In genomic region chr2:126770466-126770865, GRCh38 we compare ENCODE assay signal across 14 cellular contexts.
A peak's percentile ranks its signal among the peaks of the same experiment; 100 is the strongest.
DNase-seq lines count a peak whose midpoint lies in the region; ATAC-seq and TF ChIP-seq lines count a peak whose summit lies in the region.
"Had no signal": no experiment of that assay in that cellular context is flagged by ENCODE, and none has a peak within 500 bp of the region (broad histone marks: within the 10 kb centered on the region; RNA-seq: fewer than 3 reads in every experiment).

No MANE protein-coding gene starts in this region.

- H3K14ac ChIP-seq in neuronal stem cell (ENCODE audit: low read length): no peak overlapping the region

- no peak overlapping the region for H3K4me3 Mint-ChIP-seq in activated T-cell treated with anti-CD3 and anti-CD28 coated beads, Interleukin-2, amount 50 U/mL, for 24 hours
- no peak overlapping the region for H3K4me3 Mint-ChIP-seq in T-helper 17 cell
- H3K4me3 Mint-ChIP-seq: H9 had no signal

- H3K27me3 ChIP-seq in neuronal stem cell (ENCODE audit: control insufficient read depth in 3 of 3, insufficient read depth in 3 of 3, low read depth in 1 of 3, low read length in 3 of 3) (peaks cover 0 to 5% (median 0%) of the 10 kb centered on the region in 3 experiments), upper lobe of right lung (no peaks in the 10 kb centered on the region)
- H3K27me3 ChIP-seq: BLaER1 had no signal

- H3K27me3 Mint-ChIP-seq in activated T-cell treated with anti-CD3 and anti-CD28 coated beads, Interleukin-2, amount 50 U/mL, for 24 hours: no peaks in the 10 kb centered on the region
- H3K27me3 Mint-ChIP-seq in T-helper 17 cell: no peaks in the 10 kb centered on the region

- no peak overlapping the region for H3K9ac ChIP-seq in neuronal stem cell (ENCODE audit: low read depth, low read length, poor library complexity)
- H3K9ac ChIP-seq: BLaER1 had no signal

- no peak overlapping the region for H3K27ac ChIP-seq in neuronal stem cell (replicated peaks; ENCODE audit: low read length)
- H3K27ac ChIP-seq in upper lobe of right lung: no peak overlapping the region
- H3K27ac ChIP-seq: BLaER1 had no signal

- H4K91ac ChIP-seq in neuronal stem cell (ENCODE audit: low read depth, low read length, poor library complexity): no peak overlapping the region

- peak; percentile 16 for DNase-seq in activated T-cell treated with anti-CD3 and anti-CD28 coated beads, Interleukin-2, amount 50 U/mL, for 24 hours
- no peak for DNase-seq in activated T-cell treated with anti-CD3 and anti-CD28 coated beads for 4 hours
- no peak for DNase-seq in T-helper 17 cell
- no peak for DNase-seq in neuronal stem cell (ENCODE audit: low spot score)
- DNase-seq in upper lobe of right lung: peak; percentile 22
- no peak for DNase-seq in epidermal melanocyte (ENCODE audit: insufficient read length, low spot score)
- DNase-seq in cerebellar nuclear complex (lab: John Stamatoyannopoulos, UW): no peak
- DNase-seq: 8988T, AML-193, DMS53, GF-D8, GOT3, H9 had no signal

- no peak overlapping the region for H2BK15ac ChIP-seq in neuronal stem cell (ENCODE audit: low read length)

- no peak overlapping the region for H4K8ac ChIP-seq in neuronal stem cell (ENCODE audit: low read depth, low read length)

- no peak overlapping the region for H3K4me2 ChIP-seq in neuronal stem cell (ENCODE audit: insufficient read depth, low read length, poor library complexity, severe bottlenecking)
- H3K4me2 ChIP-seq: BLaER1 had no signal

- H3K9me3 Mint-ChIP-seq in activated T-cell treated with anti-CD3 and anti-CD28 coated beads, Interleukin-2, amount 50 U/mL, for 24 hours: no peaks in the 10 kb centered on the region
- H3K9me3 Mint-ChIP-seq: H9 had no signal

- no CpG with 5 or more reads among the region's 2 CpGs for WGBS in neuronal stem cell (ENCODE audit: extremely low coverage in 2 of 2, insufficient read length in 2 of 2, insufficient replicate concordance in 1 of 2), 2 donors

- H3K9me3 ChIP-seq in T-helper 17 cell (ENCODE audit: control insufficient read depth, low read length, poor library complexity, severe bottlenecking) (no peaks in the 10 kb centered on the region), neuronal stem cell (replicated peaks in 1 of 2; ENCODE audit: control insufficient read depth in 2 of 2, insufficient read depth in 1 of 2, low read depth in 1 of 2, low read length in 2 of 2) (no peaks in the 10 kb centered on the region), upper lobe of right lung (no peaks in the 10 kb centered on the region)
- H3K9me3 ChIP-seq: BLaER1 had no signal

- no peak overlapping the region for H3K4ac ChIP-seq in neuronal stem cell (ENCODE audit: low read length)

- no peaks in the 10 kb centered on the region for H3K4me1 ChIP-seq in neuronal stem cell (ENCODE audit: control insufficient read depth in 2 of 2, insufficient read depth in 1 of 2, low read depth in 1 of 2, low read length in 2 of 2)
- no peaks in the 10 kb centered on the region for H3K4me1 ChIP-seq in upper lobe of right lung

- TF ChIP-seq CTCF in upper lobe of right lung (IDR thresholded peaks at IDR 0.05): no peak

- H2AK5ac ChIP-seq in neuronal stem cell (ENCODE audit: low read depth, low read length): no peak overlapping the region

- no peak overlapping the region for H2BK120ac ChIP-seq in neuronal stem cell (ENCODE audit: low read depth, low read length)

- no peak overlapping the region for H2AFZ ChIP-seq in neuronal stem cell (ENCODE audit: low read length)

- H3K36me3 ChIP-seq in neuronal stem cell (replicated peaks in 1 of 2; ENCODE audit: control insufficient read depth in 2 of 2, insufficient read depth in 2 of 2, low read length in 2 of 2) (no peaks in the 10 kb centered on the region), upper lobe of right lung (no peaks in the 10 kb centered on the region)
- H3K36me3 ChIP-seq: BLaER1 had no signal

- no peaks in the 10 kb centered on the region for H3K36me3 Mint-ChIP-seq in activated T-cell treated with anti-CD3 and anti-CD28 coated beads, Interleukin-2, amount 50 U/mL, for 24 hours (ENCODE audit: low read depth)
- H3K36me3 Mint-ChIP-seq in T-helper 17 cell (ENCODE audit: low read depth): peaks cover 9% of the 10 kb centered on the region

- H3K79me1 ChIP-seq in neuronal stem cell (ENCODE audit: low read depth, low read length): no peaks in the 10 kb centered on the region

- H3K23ac ChIP-seq in neuronal stem cell (ENCODE audit: low read depth, low read length, poor library complexity): no peak overlapping the region

- H2BK5ac ChIP-seq in neuronal stem cell (ENCODE audit: low read length): no peak overlapping the region

- H3K18ac ChIP-seq in neuronal stem cell (ENCODE audit: low read length): peak overlapping the region; percentile 57

- no peak overlapping the region for H3K27ac Mint-ChIP-seq in activated T-cell treated with anti-CD3 and anti-CD28 coated beads, Interleukin-2, amount 50 U/mL, for 24 hours
- H3K27ac Mint-ChIP-seq in T-helper 17 cell: peak overlapping the region; percentile 8
- H3K27ac Mint-ChIP-seq: H9 had no signal

- intact Hi-C loops in upper lobe of right lung (cut with DNase I): loop anchor here (10.0 kb wide), 1 partner anchor 1026 kb away; no protein-coding TSS in a partner anchor

- H3K4me3 ChIP-seq in neuronal stem cell (ENCODE audit: low read length in 2 of 2): no peak overlapping the region
- H3K4me3 ChIP-seq in upper lobe of right lung: no peak overlapping the region
- H3K4me3 ChIP-seq: BLaER1 had no signal

- H3K4me1 Mint-ChIP-seq in activated T-cell treated with anti-CD3 and anti-CD28 coated beads, Interleukin-2, amount 50 U/mL, for 24 hours (ENCODE audit: low read depth): peaks cover 20% of the 10 kb centered on the region
- peaks cover 31% of the 10 kb centered on the region for H3K4me1 Mint-ChIP-seq in T-helper 17 cell
- H3K4me1 Mint-ChIP-seq: H9 had no signal

- no peak overlapping the region for H2BK12ac ChIP-seq in neuronal stem cell (ENCODE audit: low read length)

- ATAC-seq in T-helper 17 cell (no peak), upper lobe of right lung (no peak)

Comparison
In these comparisons a context has a peak if more than half of its experiments do, and no peak if none do; other contexts are left out.
1. DNase-seq: peak in activated T-cell treated with anti-CD3 and anti-CD28 coated beads, Interleukin-2, amount 50 U/mL, for 24 hours (single experiment) and upper lobe of right lung (single experiment); none in activated T-cell treated with anti-CD3 and anti-CD28 coated beads for 4 hours (single experiment), T-helper 17 cell (0 of 3), neuronal stem cell (single experiment), epidermal melanocyte (single experiment) and cerebellar nuclear complex (0 of 2).